ENCODE assay signal across 11 cellular contexts in the genomic region with DNA sequence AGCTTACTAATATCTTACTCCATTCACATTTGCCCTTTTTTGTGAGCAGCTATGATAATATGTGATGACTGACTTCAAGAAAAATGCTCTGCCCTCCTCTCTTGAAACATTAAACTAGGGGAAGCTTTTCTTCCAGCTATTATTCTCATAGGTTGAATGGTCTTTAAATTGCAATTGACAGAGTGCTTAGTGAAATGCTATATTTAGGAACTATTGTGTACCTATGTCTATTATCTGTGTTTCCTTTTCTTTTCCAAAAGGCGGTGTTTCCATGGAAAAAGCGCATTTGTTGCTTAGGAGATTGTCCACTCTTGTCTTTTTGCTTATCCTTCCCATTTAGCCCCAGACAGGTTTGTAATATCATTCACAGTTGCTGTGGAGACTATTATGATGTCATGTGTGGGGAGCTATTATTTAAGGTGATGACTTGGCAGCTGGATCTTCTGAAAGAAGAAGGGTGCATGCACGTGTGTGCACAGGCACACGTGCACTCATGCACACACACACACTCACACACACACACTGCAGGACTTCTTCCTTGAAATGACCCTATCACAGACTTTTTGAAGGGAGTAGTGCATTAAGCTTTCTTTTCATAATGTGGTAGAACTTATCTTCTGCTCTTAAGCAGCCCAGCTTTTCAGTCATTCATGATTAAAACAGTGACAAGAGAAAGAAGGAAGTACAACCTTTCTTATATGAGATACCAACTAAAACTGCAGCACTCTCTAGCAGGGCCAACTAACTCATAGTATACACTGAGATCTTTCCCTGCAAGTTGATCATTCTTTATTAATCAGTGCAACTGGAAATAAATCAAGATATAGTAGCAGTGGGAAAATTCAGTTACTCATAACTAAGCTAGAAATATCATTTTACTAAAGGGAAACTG.
DNase-seq lines count a peak whose midpoint lies in the region; TF ChIP-seq lines count a peak whose summit lies in the region.
"Had no signal": no experiment of that assay in that cellular context is flagged by ENCODE, and none has a peak within 500 bp of the region (broad histone marks: within the 10 kb centered on the region; RNA-seq: fewer than 3 reads in every experiment).

No MANE protein-coding gene starts in this region.

- intact Hi-C loops in Calu3 (cut with micrococcal nuclease; ENCODE audit: unreplicated experiment): no loop called here

- no peak overlapping the region for H3K4me3 ChIP-seq in mesodermal cell (ENCODE audit: extremely low read depth, insufficient read depth, low read length, poor library complexity, severe bottlenecking)
- H3K4me3 ChIP-seq: left lung, stomach had no signal

- H3K4me3 Mint-ChIP-seq in Calu3 (ENCODE audit: low read depth, unreplicated experiment): no peak overlapping the region
- no peak overlapping the region for H3K4me3 Mint-ChIP-seq in immature natural killer cell

- no peaks in the 10 kb centered on the region for H3K27me3 Mint-ChIP-seq in Calu3 (ENCODE audit: unreplicated experiment)
- H3K27me3 Mint-ChIP-seq in immature natural killer cell (ENCODE audit: low read depth in 3 of 3): peaks cover 0 to 8% (median 0%) of the 10 kb centered on the region in 3 donors

- H3K36me3 Mint-ChIP-seq in Calu3 (ENCODE audit: insufficient read depth, unreplicated experiment): no peaks in the 10 kb centered on the region
- no peaks in the 10 kb centered on the region for H3K36me3 Mint-ChIP-seq in immature natural killer cell

- BruUV-seq in Calu3 (replicated peaks; lab: Mats Ljungman, UMichigan): no TSS peak

- no peak for TF ChIP-seq CTCF in Calu3 (IDR thresholded peaks at IDR 0.05; ENCODE audit: unreplicated experiment)

- H3K36me3 ChIP-seq in mesodermal cell (ENCODE audit: control insufficient read depth, insufficient read depth, low read length): no peaks in the 10 kb centered on the region
- H3K36me3 ChIP-seq: BE2C, left lung, stomach had no signal

- H3K4me1 Mint-ChIP-seq in Calu3 (ENCODE audit: low read depth, unreplicated experiment) (peaks cover 18% of the 10 kb centered on the region), immature natural killer cell (no peaks in the 10 kb centered on the region)

- H3K27ac Mint-ChIP-seq in Calu3 (ENCODE audit: unreplicated experiment) (no peak overlapping the region), immature natural killer cell (no peak overlapping the region)

- peak overlapping the region; percentile 7 for H3K27ac ChIP-seq in mesodermal cell (ENCODE audit: low read depth, low read length, severe bottlenecking)
- H3K27ac ChIP-seq: left lung, stomach had no signal

- H3K4me1 ChIP-seq in mesodermal cell (ENCODE audit: control insufficient read depth, insufficient read depth, low read length, poor library complexity, severe bottlenecking): no peaks in the 10 kb centered on the region
- H3K4me1 ChIP-seq: BE2C, left lung, stomach had no signal

- 100% methylated on average over 2 of the region's 4 CpGs; no CpG with 5 or more reads in 1 of the 2 experiments for WGBS in mesodermal cell (ENCODE audit: insufficient coverage in 2 of 2), 2 experiments

- H3K9me3 ChIP-seq in mesodermal cell (ENCODE audit: control insufficient read depth, low read length): no peaks in the 10 kb centered on the region
- H3K9me3 ChIP-seq: BE2C, left lung, stomach had no signal

- CTCF ChIA-PET in Calu3 (lab: Charles Lee): interaction anchor here (0.6 to 0.7 kb wide), 3 partner anchors 79 to 573 kb away, joined by 3 to 4 read pairs (median 4); no protein-coding TSS in a partner anchor

- DNase-seq in EH (ENCODE audit: low read depth) (peak; percentile 57), NCI-H1417 (lab: John Stamatoyannopoulos, UW) (peak; percentile 51 to 95 (median 72)), OCI-M1 (lab: John Stamatoyannopoulos, UW) (peak; percentile 79), Calu3 (no peak), KG1 (lab: John Stamatoyannopoulos, UW) (no peak), immature natural killer cell (no peak), hippocampal formation (lab: John Stamatoyannopoulos, UW) (no peak)
- DNase-seq: BE2C, left lung, stomach had no signal

- H3K9me3 Mint-ChIP-seq in Calu3 (ENCODE audit: low read depth, unreplicated experiment) (peaks cover 2% of the 10 kb centered on the region), immature natural killer cell (peaks cover 0 to 29% (median 5%) of the 10 kb centered on the region in 6 donors)

Comparison
In these comparisons a context has a peak if more than half of its experiments do, and no peak if none do; other contexts are left out.
1. DNase-seq: peak in EH (single experiment), NCI-H1417 (3 of 3) and OCI-M1 (single experiment); none in Calu3 (single experiment), KG1 (single experiment), immature natural killer cell (0 of 3) and hippocampal formation (0 of 2).